ENCODE assay signal across 8 cellular contexts in the genomic region with DNA sequence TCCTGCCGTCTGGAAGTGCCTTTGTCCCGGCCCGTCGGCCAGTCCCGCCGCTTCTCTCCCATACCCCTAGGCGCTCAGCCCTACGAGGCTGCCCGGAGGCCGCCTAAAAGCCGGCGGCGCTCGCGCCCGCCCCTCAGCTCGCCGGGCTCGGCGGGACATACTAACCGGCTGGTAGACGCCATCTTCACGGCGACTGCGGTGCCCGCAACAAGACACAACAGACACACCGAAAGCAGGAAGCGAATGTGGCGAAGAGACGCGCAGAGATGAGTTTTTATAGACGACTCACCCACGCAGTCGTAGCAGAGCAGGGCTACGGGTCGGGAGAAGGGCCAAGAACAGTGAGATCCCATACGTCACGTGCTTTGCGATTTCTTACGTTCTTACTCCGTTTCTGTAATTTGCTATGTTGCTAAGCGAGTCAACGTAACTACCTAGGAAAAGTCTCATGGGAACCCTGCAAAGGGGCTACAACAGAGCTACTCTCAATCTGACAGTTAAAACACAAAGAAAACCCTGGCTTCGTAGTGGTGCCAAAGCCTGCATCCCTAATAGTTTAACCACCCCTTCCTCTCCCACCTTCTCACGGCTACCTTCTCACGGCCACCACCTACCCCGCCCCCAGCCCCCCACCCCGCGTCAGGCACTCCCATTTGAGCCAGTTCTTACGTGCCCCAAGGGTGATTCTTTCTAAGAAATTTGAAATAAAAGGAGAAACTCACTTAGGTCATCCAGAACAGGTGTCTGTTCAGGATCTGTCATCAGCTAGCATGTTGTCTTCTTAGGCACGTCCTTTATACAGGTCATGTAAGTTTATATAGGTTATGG. TPM values are rescaled to one million over a fixed set of nuclear protein-coding genes. Genes with fewer than 3 reads are reported as not detected.
DNase-seq lines count a peak whose midpoint lies in the region; ATAC-seq and TF ChIP-seq lines count a peak whose summit lies in the region.

A gene with protein sequence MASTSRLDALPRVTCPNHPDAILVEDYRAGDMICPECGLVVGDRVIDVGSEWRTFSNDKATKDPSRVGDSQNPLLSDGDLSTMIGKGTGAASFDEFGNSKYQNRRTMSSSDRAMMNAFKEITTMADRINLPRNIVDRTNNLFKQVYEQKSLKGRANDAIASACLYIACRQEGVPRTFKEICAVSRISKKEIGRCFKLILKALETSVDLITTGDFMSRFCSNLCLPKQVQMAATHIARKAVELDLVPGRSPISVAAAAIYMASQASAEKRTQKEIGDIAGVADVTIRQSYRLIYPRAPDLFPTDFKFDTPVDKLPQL (minus strand): TSS at position 250 of the 828 bp plus-strand sequence. CDS start 68 bp downstream, at position 182.

- BruUV-seq in A673 (replicated peaks; lab: Mats Ljungman, UMichigan): no TSS peak

- H3K36me3 ChIP-seq in A673 (ENCODE audit: insufficient read depth, low read length, poor library complexity, severe bottlenecking): peaks cover 12% of the 10 kb centered on the region
- peaks cover 4% of the 10 kb centered on the region for H3K36me3 ChIP-seq in breast epithelium
- peaks cover 4% of the 10 kb centered on the region; the same call in 1 of the 2 replicates for H3K36me3 ChIP-seq in iPS-20b (ENCODE audit: insufficient read depth, low read depth, low read length)

- H3K4me1 ChIP-seq in A673 (ENCODE audit: insufficient read depth, low read length, poor library complexity, severe bottlenecking) (peaks cover 8% of the 10 kb centered on the region), breast epithelium (peaks cover 0 to 5% of the 10 kb centered on the region in 2 donors), iPS-20b (ENCODE audit: insufficient read depth, low read length) (peaks cover 6% of the 10 kb centered on the region; the same call in 1 of the 2 replicates)

- peak within 1 kb of the TSS; percentile 79 for H3K4me3 ChIP-seq in A673 (ENCODE audit: low read depth, low read length, poor library complexity, severe bottlenecking)
- peak within 1 kb of the TSS; percentile 95 to 97 (median 97) for H3K4me3 ChIP-seq in breast epithelium
- peak within 1 kb of the TSS; percentile 85 for H3K4me3 ChIP-seq in iPS-20b (ENCODE audit: low read length)
- peak within 1 kb of the TSS; percentile 61 to 99 (median 76) for H3K4me3 ChIP-seq in skin epidermis

- peak; percentile 93 for TF ChIP-seq POLR2A in breast epithelium (IDR thresholded peaks at IDR 0.05)

- peak within 1 kb of the TSS; percentile 84 for H3K9ac ChIP-seq in iPS-20b (ENCODE audit: low read depth, low read length)

- H3K27ac ChIP-seq in A673 (ENCODE audit: low read depth, low read length, poor library complexity, severe bottlenecking) (peak within 1 kb of the TSS; percentile 84), VCaP (peak within 1 kb of the TSS; percentile 83), breast epithelium (peak within 1 kb of the TSS; percentile 98), iPS-20b (ENCODE audit: low read length) (no peak within 1 kb of the TSS), skin epidermis (peak within 1 kb of the TSS; percentile 63 to 98 (median 94))

- ATAC-seq in GM18868 (IDR thresholded peaks at IDR 0.05; ENCODE audit: unreplicated experiment) (peak; percentile 88), HG03108 (IDR thresholded peaks at IDR 0.05; ENCODE audit: unreplicated experiment) (peak; percentile 92)

- peak; percentile 96 for DNase-seq in A673 (ENCODE audit: low spot score)
- DNase-seq in NCI-H2196 treated with DMSO at 0.1 percent for 48 hours (lab: John Stamatoyannopoulos, UW; ENCODE audit: unreplicated experiment): peak; percentile 82
- peak; percentile 87 to 92 for DNase-seq in breast epithelium (ENCODE audit: low spot score in 2 of 2)

- CTCF ChIA-PET in A673 (lab: Charles Lee): interaction anchor here (0.7 kb wide), 1 partner anchor 60 kb away, joined by 3 read pairs; no protein-coding TSS in a partner anchor

- TF ChIP-seq CTCF in A673 (conservative IDR thresholded peaks at IDR 0.05; ENCODE audit: low read depth, low read length): no peak
- TF ChIP-seq CTCF in VCaP (conservative IDR thresholded peaks at IDR 0.05): no peak
- TF ChIP-seq CTCF in breast epithelium (IDR thresholded peaks at IDR 0.05): peak in 2 of 3 donors; percentile 9 to 10

- intact Hi-C loops in A673 (cut with micrococcal nuclease; ENCODE audit: unreplicated experiment): loop anchor here (5.0 kb wide), 1 partner anchor 209 kb away; the partner anchor contains the start of gene PKN2
- intact Hi-C loops in breast epithelium (cut with DNase I; ENCODE audit: low total_unique reads): no loop called here

- no peaks in the 10 kb centered on the region for H3K27me3 ChIP-seq in A673 (replicated peaks; ENCODE audit: insufficient read depth, low read depth, low read length, poor library complexity)
- no peaks in the 10 kb centered on the region for H3K27me3 ChIP-seq in breast epithelium
- H3K27me3 ChIP-seq in iPS-20b (ENCODE audit: insufficient read depth, low read length): no peaks in the 10 kb centered on the region

- POLR2A ChIA-PET in A673 (lab: Charles Lee; ENCODE audit: low non-redundant PET): no interaction called here

- no peaks in the 10 kb centered on the region for H3K9me3 ChIP-seq in A673 (ENCODE audit: low read depth, low read length, poor library complexity, severe bottlenecking)
- H3K9me3 ChIP-seq in breast epithelium: no peaks in the 10 kb centered on the region
- H3K9me3 ChIP-seq in iPS-20b (ENCODE audit: insufficient read depth, low read depth, low read length): no peaks in the 10 kb centered on the region

RNA-seq across cellular contexts. Expression of the gene that starts here (rescaled TPM):
- total RNA-seq in A673 (2021) (28.9 and 31.9 TPM in 2 replicates), breast epithelium (10 to 100 TPM; 33.9 to 53.1 (median 37.4) TPM)

Comparison
In these comparisons a context has a peak if more than half of its experiments do, and no peak if none do; other contexts are left out.
1. CTCF ChIP-seq: peak in breast epithelium (2 of 3); none in A673 (single experiment) and VCaP (single experiment).
2. Peak in every context shown above with its lines, with median percentiles within 50 percentile points of each other: DNase-seq and H3K4me3 ChIP-seq.